ENCODE assay signal across 23 cellular contexts in the genomic region with DNA sequence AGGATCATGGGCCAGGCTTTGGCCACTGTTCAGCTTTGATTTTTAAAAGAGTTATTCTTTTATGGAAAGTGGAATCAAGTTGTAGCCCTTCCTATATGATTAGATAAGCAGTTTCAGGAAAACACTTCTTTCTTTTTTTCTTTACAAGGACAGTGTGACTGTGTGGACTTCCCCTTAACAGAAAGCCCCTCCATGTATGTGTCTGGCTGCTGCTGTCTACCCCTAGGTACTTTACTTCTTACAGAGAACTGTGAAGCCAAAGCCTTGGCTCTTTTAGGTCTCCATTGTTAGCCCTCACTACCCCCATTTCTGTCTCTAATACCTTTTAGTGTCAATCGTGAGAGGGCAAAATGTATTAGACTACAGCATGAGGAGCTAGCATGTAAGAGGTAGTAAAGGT. TPM values are rescaled to one million over a fixed set of nuclear protein-coding genes. Genes with fewer than 3 reads are reported as not detected.
"Had no signal": no experiment of that assay in that cellular context is flagged by ENCODE, and none has a peak within 500 bp of the region (broad histone marks: within the 10 kb centered on the region; RNA-seq: fewer than 3 reads in every experiment).

No MANE protein-coding gene starts in this region.

- H3K4me1 ChIP-seq: esophagus muscularis mucosa, gastrocnemius medialis, heart right ventricle, right atrium auricular region, sigmoid colon had no signal

- H3K36me3 ChIP-seq: esophagus muscularis mucosa, gastrocnemius medialis, heart right ventricle, right atrium auricular region, sigmoid colon had no signal

- H3K9me3 Mint-ChIP-seq: dendritic cell treated with granulocyte-macrophage colony-stimulating factor and Interleukin-4, amounts not matched to agents 40 ng/mL and 50 ng/mL, for 4 days; effector memory CD8-positive, alpha-beta T cell; naive thymus-derived CD4-positive, alpha-beta T cell had no signal

- H3K27ac ChIP-seq: epithelial cell of prostate, esophagus muscularis mucosa, gastrocnemius medialis, heart right ventricle, right atrium auricular region, sigmoid colon, skin epidermis had no signal

- H3K4me3 Mint-ChIP-seq: dendritic cell treated with granulocyte-macrophage colony-stimulating factor and Interleukin-4, amounts not matched to agents 40 ng/mL and 50 ng/mL, for 4 days; effector memory CD8-positive, alpha-beta T cell; naive thymus-derived CD4-positive, alpha-beta T cell had no signal

- H3K27me3 ChIP-seq: right atrium auricular region, sigmoid colon had no signal

- H3K27me3 Mint-ChIP-seq: effector memory CD8-positive, alpha-beta T cell; naive thymus-derived CD4-positive, alpha-beta T cell had no signal

- DNase-seq: effector memory CD8-positive, alpha-beta T cell; gastrocnemius medialis; heart right ventricle; hypothalamus; kidney glomerular epithelial cell; mammary epithelial cell; naive thymus-derived CD4-positive, alpha-beta T cell; posterior cingulate gyrus; sigmoid colon; stimulated activated CD4-positive, alpha-beta T cell treated with anti-CD3 and anti-CD28 coated beads, Interleukin-2, amount 100 ng/mL, for 24 hours; stimulated activated CD4-positive, alpha-beta T cell treated with anti-CD3 and anti-CD28 coated beads, Interleukin-4, amount 100 ng/mL, for 4 hours; stimulated activated naive CD4-positive, alpha-beta T cell treated with Interleukin-2 at 50 U/mL for 16 hours; trophoblast cell had no signal

- H3K4me3 ChIP-seq: esophagus muscularis mucosa, gastrocnemius medialis, heart right ventricle, right atrium auricular region, sigmoid colon, skin epidermis had no signal

- FAIRE-seq: islet of Langerhans had no signal

- H3K27ac Mint-ChIP-seq: dendritic cell treated with granulocyte-macrophage colony-stimulating factor and Interleukin-4, amounts not matched to agents 40 ng/mL and 50 ng/mL, for 4 days had no signal

- H3K9me3 ChIP-seq: esophagus muscularis mucosa, gastrocnemius medialis, heart right ventricle, right atrium auricular region, sigmoid colon had no signal

- ATAC-seq: effector memory CD8-positive, alpha-beta T cell; gastrocnemius medialis; heart right ventricle; naive thymus-derived CD4-positive, alpha-beta T cell had no signal

RNA-seq across cellular contexts. Expression of a gene that starts 19.1 kb away (rescaled TPM):
- total RNA-seq: fibroblast of villous mesenchyme, gastrocnemius medialis, liver, mesenteric fat pad, osteocyte, right atrium auricular region had no signal
